ENCODE assay signal across 1 cellular context in the genomic region with DNA sequence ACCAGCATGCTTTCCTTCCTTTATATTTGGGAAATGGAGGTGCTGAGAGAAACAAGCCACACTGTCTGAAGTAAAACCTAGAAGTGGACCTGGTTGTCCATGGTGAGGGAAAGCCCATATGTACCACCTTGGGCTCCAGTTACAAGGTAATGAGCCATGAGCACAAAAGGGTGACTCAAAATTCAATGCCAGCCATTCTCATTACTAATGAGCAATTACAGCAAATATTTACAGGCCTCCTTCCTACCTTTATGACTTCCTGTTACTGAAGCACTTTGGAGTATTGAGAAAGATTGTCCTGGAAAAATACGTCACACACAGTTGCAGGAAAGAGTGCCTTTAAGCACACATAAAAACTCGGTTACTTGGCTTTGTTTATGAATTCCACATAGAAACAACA.
A peak's percentile ranks its signal among the peaks of the same experiment; 100 is the strongest.
TF ChIP-seq lines count a peak whose summit lies in the region.

No MANE protein-coding gene starts in this region.

TF ChIP-seq in HepG2, 621 proteins besides CTCF, POLR2A, EP300 and RAD21 (continued from another document and continues in another):
- TF ChIP-seq, protein P1, sequence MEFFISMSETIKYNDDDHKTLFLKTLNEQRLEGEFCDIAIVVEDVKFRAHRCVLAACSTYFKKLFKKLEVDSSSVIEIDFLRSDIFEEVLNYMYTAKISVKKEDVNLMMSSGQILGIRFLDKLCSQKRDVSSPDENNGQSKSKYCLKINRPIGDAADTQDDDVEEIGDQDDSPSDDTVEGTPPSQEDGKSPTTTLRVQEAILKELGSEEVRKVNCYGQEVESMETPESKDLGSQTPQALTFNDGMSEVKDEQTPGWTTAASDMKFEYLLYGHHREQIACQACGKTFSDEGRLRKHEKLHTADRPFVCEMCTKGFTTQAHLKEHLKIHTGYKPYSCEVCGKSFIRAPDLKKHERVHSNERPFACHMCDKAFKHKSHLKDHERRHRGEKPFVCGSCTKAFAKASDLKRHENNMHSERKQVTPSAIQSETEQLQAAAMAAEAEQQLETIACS (CRISPR knock-in tag; IDR thresholded peaks at IDR 0.05), result no peak
- no peak for TF ChIP-seq KLF12 (CRISPR knock-in tag; IDR thresholded peaks at IDR 0.05; ENCODE audit: borderline replicate concordance)
- TF ChIP-seq ZSCAN9 (CRISPR knock-in tag; IDR thresholded peaks at IDR 0.05; ENCODE audit: borderline replicate concordance), result peak; percentile 75; the same call in 1 of the 2 replicates
- TF ChIP-seq, protein P2, sequence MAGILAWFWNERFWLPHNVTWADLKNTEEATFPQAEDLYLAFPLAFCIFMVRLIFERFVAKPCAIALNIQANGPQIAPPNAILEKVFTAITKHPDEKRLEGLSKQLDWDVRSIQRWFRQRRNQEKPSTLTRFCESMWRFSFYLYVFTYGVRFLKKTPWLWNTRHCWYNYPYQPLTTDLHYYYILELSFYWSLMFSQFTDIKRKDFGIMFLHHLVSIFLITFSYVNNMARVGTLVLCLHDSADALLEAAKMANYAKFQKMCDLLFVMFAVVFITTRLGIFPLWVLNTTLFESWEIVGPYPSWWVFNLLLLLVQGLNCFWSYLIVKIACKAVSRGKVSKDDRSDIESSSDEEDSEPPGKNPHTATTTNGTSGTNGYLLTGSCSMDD (CRISPR knock-in tag; IDR thresholded peaks at IDR 0.05), result no peak
- TF ChIP-seq RFX3 (CRISPR knock-in tag; IDR thresholded peaks at IDR 0.05), result no peak; the same call in 1 of the 2 replicates
- TF ChIP-seq, protein P3, sequence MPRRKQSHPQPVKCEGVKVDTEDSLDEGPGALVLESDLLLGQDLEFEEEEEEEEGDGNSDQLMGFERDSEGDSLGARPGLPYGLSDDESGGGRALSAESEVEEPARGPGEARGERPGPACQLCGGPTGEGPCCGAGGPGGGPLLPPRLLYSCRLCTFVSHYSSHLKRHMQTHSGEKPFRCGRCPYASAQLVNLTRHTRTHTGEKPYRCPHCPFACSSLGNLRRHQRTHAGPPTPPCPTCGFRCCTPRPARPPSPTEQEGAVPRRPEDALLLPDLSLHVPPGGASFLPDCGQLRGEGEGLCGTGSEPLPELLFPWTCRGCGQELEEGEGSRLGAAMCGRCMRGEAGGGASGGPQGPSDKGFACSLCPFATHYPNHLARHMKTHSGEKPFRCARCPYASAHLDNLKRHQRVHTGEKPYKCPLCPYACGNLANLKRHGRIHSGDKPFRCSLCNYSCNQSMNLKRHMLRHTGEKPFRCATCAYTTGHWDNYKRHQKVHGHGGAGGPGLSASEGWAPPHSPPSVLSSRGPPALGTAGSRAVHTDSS (CRISPR knock-in tag; conservative IDR thresholded peaks at IDR 0.05), result no peak
- TF ChIP-seq ZNF569 (CRISPR knock-in tag; IDR thresholded peaks at IDR 0.05; ENCODE audit: borderline replicate concordance), result no peak
- TF ChIP-seq ZMAT3 (CRISPR knock-in tag; conservative IDR thresholded peaks at IDR 0.05), result no peak
- TF ChIP-seq MEF2D (CRISPR knock-in tag; IDR thresholded peaks at IDR 0.05), result peak; percentile 83
- TF ChIP-seq SOX5 (CRISPR knock-in tag; IDR thresholded peaks at IDR 0.05; ENCODE audit: borderline replicate concordance), result peak; percentile 97
- no peak for TF ChIP-seq ZNF10 (CRISPR knock-in tag; IDR thresholded peaks at IDR 0.05; ENCODE audit: borderline replicate concordance, low read depth)
- TF ChIP-seq, protein P4, sequence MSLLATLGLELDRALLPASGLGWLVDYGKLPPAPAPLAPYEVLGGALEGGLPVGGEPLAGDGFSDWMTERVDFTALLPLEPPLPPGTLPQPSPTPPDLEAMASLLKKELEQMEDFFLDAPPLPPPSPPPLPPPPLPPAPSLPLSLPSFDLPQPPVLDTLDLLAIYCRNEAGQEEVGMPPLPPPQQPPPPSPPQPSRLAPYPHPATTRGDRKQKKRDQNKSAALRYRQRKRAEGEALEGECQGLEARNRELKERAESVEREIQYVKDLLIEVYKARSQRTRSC (CRISPR knock-in tag; IDR thresholded peaks at IDR 0.05; ENCODE audit: low read depth), result no peak
- TF ChIP-seq, protein P5, sequence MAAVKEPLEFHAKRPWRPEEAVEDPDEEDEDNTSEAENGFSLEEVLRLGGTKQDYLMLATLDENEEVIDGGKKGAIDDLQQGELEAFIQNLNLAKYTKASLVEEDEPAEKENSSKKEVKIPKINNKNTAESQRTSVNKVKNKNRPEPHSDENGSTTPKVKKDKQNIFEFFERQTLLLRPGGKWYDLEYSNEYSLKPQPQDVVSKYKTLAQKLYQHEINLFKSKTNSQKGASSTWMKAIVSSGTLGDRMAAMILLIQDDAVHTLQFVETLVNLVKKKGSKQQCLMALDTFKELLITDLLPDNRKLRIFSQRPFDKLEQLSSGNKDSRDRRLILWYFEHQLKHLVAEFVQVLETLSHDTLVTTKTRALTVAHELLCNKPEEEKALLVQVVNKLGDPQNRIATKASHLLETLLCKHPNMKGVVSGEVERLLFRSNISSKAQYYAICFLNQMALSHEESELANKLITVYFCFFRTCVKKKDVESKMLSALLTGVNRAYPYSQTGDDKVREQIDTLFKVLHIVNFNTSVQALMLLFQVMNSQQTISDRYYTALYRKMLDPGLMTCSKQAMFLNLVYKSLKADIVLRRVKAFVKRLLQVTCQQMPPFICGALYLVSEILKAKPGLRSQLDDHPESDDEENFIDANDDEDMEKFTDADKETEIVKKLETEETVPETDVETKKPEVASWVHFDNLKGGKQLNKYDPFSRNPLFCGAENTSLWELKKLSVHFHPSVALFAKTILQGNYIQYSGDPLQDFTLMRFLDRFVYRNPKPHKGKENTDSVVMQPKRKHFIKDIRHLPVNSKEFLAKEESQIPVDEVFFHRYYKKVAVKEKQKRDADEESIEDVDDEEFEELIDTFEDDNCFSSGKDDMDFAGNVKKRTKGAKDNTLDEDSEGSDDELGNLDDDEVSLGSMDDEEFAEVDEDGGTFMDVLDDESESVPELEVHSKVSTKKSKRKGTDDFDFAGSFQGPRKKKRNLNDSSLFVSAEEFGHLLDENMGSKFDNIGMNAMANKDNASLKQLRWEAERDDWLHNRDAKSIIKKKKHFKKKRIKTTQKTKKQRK (IDR thresholded peaks at IDR 0.05; ENCODE audit: low read length), result no peak
- TF ChIP-seq, protein P6, sequence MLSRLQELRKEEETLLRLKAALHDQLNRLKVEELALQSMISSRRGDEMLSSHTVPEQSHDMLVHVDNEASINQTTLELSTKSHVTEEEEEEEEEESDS (CRISPR knock-in tag; IDR thresholded peaks at IDR 0.05; ENCODE audit: borderline replicate concordance), result peak; percentile 74; the same call in 1 of the 2 replicates
- no peak for TF ChIP-seq MAF1 (CRISPR knock-in tag; IDR thresholded peaks at IDR 0.05; ENCODE audit: borderline replicate concordance)
- TF ChIP-seq XRCC5 (optimal IDR thresholded peaks at IDR 0.05; ENCODE audit: low read length), result peak; percentile 37
- no peak for TF ChIP-seq MTA1 (CRISPR knock-in tag; IDR thresholded peaks at IDR 0.05; ENCODE audit: borderline replicate concordance)
- TF ChIP-seq, protein P7, sequence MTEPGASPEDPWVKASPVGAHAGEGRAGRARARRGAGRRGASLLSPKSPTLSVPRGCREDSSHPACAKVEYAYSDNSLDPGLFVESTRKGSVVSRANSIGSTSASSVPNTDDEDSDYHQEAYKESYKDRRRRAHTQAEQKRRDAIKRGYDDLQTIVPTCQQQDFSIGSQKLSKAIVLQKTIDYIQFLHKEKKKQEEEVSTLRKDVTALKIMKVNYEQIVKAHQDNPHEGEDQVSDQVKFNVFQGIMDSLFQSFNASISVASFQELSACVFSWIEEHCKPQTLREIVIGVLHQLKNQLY (CRISPR knock-in tag; IDR thresholded peaks at IDR 0.05), result peak; percentile 82
- peak; percentile 75; the same call in 1 of the 2 replicates for TF ChIP-seq HOXD1 (CRISPR knock-in tag; IDR thresholded peaks at IDR 0.05)
- TF ChIP-seq, protein P8, sequence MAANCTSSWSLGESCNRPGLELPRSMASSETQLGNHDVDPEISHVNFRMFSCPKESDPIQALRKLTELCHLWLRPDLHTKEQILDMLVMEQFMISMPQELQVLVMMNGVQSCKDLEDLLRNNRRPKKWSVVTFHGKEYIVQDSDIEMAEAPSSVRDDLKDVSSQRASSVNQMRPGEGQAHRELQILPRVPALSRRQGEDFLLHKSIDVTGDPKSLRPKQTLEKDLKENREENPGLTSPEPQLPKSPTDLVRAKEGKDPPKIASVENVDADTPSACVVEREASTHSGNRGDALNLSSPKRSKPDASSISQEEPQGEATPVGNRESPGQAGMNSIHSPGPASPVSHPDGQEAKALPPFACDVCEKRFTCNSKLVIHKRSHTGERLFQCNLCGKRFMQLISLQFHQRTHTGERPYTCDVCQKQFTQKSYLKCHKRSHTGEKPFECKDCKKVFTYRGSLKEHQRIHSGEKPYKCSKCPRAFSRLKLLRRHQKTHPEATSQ (CRISPR knock-in tag; IDR thresholded peaks at IDR 0.05; ENCODE audit: borderline replicate concordance), result peak; percentile 80; the same call in 1 of the 2 replicates
- TF ChIP-seq HIVEP1 (CRISPR knock-in tag; IDR thresholded peaks at IDR 0.05), result no peak
- TF ChIP-seq ZNF333 (CRISPR knock-in tag; IDR thresholded peaks at IDR 0.05; ENCODE audit: borderline replicate concordance), result no peak
- TF ChIP-seq, protein P9, sequence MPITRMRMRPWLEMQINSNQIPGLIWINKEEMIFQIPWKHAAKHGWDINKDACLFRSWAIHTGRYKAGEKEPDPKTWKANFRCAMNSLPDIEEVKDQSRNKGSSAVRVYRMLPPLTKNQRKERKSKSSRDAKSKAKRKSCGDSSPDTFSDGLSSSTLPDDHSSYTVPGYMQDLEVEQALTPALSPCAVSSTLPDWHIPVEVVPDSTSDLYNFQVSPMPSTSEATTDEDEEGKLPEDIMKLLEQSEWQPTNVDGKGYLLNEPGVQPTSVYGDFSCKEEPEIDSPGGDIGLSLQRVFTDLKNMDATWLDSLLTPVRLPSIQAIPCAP (CRISPR knock-in tag; IDR thresholded peaks at IDR 0.05; ENCODE audit: low read depth), result no peak
- TF ChIP-seq SRSF4 (IDR thresholded peaks at IDR 0.05; ENCODE audit: low read depth, low read length, poor library complexity, severe bottlenecking), result no peak
- TF ChIP-seq ZNF782 (CRISPR knock-in tag; IDR thresholded peaks at IDR 0.05; ENCODE audit: borderline replicate concordance), result no peak
- TF ChIP-seq HES4 (CRISPR knock-in tag; IDR thresholded peaks at IDR 0.05; ENCODE audit: borderline replicate concordance), result no peak
- TF ChIP-seq MTF1 (CRISPR knock-in tag; IDR thresholded peaks at IDR 0.05), result no peak
- TF ChIP-seq SP1 (IDR thresholded peaks at IDR 0.05), result no peak
- TF ChIP-seq SP1 (CRISPR knock-in tag; IDR thresholded peaks at IDR 0.05), result no peak
- no peak for TF ChIP-seq ZC3H4 (CRISPR knock-in tag; IDR thresholded peaks at IDR 0.05; ENCODE audit: borderline replicate concordance)
- no peak for TF ChIP-seq REPIN1 (CRISPR knock-in tag; IDR thresholded peaks at IDR 0.05; ENCODE audit: borderline replicate concordance, low read depth)
- no peak for TF ChIP-seq RFX5 (IDR thresholded peaks at IDR 0.05; ENCODE audit: low read depth, low read length)
- TF ChIP-seq, protein P10, sequence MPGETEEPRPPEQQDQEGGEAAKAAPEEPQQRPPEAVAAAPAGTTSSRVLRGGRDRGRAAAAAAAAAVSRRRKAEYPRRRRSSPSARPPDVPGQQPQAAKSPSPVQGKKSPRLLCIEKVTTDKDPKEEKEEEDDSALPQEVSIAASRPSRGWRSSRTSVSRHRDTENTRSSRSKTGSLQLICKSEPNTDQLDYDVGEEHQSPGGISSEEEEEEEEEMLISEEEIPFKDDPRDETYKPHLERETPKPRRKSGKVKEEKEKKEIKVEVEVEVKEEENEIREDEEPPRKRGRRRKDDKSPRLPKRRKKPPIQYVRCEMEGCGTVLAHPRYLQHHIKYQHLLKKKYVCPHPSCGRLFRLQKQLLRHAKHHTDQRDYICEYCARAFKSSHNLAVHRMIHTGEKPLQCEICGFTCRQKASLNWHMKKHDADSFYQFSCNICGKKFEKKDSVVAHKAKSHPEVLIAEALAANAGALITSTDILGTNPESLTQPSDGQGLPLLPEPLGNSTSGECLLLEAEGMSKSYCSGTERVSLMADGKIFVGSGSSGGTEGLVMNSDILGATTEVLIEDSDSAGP (CRISPR knock-in tag; IDR thresholded peaks at IDR 0.05; ENCODE audit: borderline replicate concordance), result no peak
- TF ChIP-seq STAT5B (CRISPR knock-in tag; IDR thresholded peaks at IDR 0.05), result no peak
- 0 out of 2 replicates have a peak, but pooled peaks have one; percentile 16 for TF ChIP-seq ZMYM3 (CRISPR knock-in tag; IDR thresholded peaks at IDR 0.05)
- no peak for TF ChIP-seq PCBP1 (IDR thresholded peaks at IDR 0.05; ENCODE audit: borderline replicate concordance, low read depth, low read length)
- TF ChIP-seq, protein P11, sequence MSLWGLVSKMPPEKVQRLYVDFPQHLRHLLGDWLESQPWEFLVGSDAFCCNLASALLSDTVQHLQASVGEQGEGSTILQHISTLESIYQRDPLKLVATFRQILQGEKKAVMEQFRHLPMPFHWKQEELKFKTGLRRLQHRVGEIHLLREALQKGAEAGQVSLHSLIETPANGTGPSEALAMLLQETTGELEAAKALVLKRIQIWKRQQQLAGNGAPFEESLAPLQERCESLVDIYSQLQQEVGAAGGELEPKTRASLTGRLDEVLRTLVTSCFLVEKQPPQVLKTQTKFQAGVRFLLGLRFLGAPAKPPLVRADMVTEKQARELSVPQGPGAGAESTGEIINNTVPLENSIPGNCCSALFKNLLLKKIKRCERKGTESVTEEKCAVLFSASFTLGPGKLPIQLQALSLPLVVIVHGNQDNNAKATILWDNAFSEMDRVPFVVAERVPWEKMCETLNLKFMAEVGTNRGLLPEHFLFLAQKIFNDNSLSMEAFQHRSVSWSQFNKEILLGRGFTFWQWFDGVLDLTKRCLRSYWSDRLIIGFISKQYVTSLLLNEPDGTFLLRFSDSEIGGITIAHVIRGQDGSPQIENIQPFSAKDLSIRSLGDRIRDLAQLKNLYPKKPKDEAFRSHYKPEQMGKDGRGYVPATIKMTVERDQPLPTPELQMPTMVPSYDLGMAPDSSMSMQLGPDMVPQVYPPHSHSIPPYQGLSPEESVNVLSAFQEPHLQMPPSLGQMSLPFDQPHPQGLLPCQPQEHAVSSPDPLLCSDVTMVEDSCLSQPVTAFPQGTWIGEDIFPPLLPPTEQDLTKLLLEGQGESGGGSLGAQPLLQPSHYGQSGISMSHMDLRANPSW (CRISPR knock-in tag; IDR thresholded peaks at IDR 0.05; ENCODE audit: borderline replicate concordance), result no peak
- TF ChIP-seq ZZZ3 (CRISPR knock-in tag; IDR thresholded peaks at IDR 0.05; ENCODE audit: borderline replicate concordance), result no peak
- TF ChIP-seq RARA (CRISPR knock-in tag; IDR thresholded peaks at IDR 0.05), result peak; percentile 97
- TF ChIP-seq, protein P12, sequence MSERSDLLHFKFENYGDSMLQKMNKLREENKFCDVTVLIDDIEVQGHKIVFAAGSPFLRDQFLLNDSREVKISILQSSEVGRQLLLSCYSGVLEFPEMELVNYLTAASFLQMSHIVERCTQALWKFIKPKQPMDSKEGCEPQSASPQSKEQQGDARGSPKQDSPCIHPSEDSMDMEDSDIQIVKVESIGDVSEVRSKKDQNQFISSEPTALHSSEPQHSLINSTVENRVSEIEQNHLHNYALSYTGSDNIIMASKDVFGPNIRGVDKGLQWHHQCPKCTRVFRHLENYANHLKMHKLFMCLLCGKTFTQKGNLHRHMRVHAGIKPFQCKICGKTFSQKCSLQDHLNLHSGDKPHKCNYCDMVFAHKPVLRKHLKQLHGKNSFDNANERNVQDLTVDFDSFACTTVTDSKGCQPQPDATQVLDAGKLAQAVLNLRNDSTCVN (CRISPR knock-in tag; IDR thresholded peaks at IDR 0.05; ENCODE audit: borderline replicate concordance), result peak; percentile 42; the same call in 1 of the 2 replicates
- TF ChIP-seq, protein P13, sequence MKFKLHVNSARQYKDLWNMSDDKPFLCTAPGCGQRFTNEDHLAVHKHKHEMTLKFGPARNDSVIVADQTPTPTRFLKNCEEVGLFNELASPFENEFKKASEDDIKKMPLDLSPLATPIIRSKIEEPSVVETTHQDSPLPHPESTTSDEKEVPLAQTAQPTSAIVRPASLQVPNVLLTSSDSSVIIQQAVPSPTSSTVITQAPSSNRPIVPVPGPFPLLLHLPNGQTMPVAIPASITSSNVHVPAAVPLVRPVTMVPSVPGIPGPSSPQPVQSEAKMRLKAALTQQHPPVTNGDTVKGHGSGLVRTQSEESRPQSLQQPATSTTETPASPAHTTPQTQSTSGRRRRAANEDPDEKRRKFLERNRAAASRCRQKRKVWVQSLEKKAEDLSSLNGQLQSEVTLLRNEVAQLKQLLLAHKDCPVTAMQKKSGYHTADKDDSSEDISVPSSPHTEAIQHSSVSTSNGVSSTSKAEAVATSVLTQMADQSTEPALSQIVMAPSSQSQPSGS (CRISPR knock-in tag; IDR thresholded peaks at IDR 0.05), result peak; percentile 74
- TF ChIP-seq IKZF1 (IDR thresholded peaks at IDR 0.05), result no peak
